In genomic region chr3:107841864-107842263, GRCh38 we compare ENCODE assay signal across 21 cellular contexts.
"Had no signal": no experiment of that assay in that cellular context is flagged by ENCODE, and none has a peak within 500 bp of the region (broad histone marks: within the 10 kb centered on the region; RNA-seq: fewer than 3 reads in every experiment).

No MANE protein-coding gene starts in this region.

- H3K9me3 ChIP-seq: sigmoid colon, stomach, thoracic aorta, transverse colon had no signal

- H3K4me1 Mint-ChIP-seq: immature natural killer cell; naive thymus-derived CD4-positive, alpha-beta T cell had no signal

- H3K4me3 Mint-ChIP-seq: immature natural killer cell; naive thymus-derived CD4-positive, alpha-beta T cell; nephron progenitor cell had no signal

- H3K4me1 ChIP-seq: transverse colon had no signal

- H3K27ac Mint-ChIP-seq: immature natural killer cell; naive thymus-derived CD4-positive, alpha-beta T cell; nephron progenitor cell had no signal

- H3K4me3 ChIP-seq: dorsolateral prefrontal cortex, lung, sigmoid colon, stomach, thoracic aorta, transverse colon had no signal

- H3K9me3 Mint-ChIP-seq: immature natural killer cell; naive thymus-derived CD4-positive, alpha-beta T cell; nephron progenitor cell had no signal

- DNase-seq: cortex of kidney; dorsolateral prefrontal cortex; effector CD8-positive, alpha-beta T cell; foreskin fibroblast; immature natural killer cell; left colon; left ventricle myocardium superior; mesenchymal stem cell; naive thymus-derived CD4-positive, alpha-beta T cell; nephron progenitor cell; posterior cingulate gyrus; sigmoid colon; small intestine; stimulated activated CD4-positive, alpha-beta T cell treated with anti-CD3 and anti-CD28 coated beads, Interleukin-12 subunit alpha, Interleukin-12 subunit beta, amount 100 ng/mL, for 4 hours; stimulated activated naive CD4-positive, alpha-beta T cell; stomach; substantia nigra; transverse colon had no signal

- H3K36me3 Mint-ChIP-seq: immature natural killer cell; naive thymus-derived CD4-positive, alpha-beta T cell had no signal

- H3K36me3 ChIP-seq: sigmoid colon, stomach, thoracic aorta, transverse colon had no signal

- ATAC-seq: esophagus mucosa; left colon; left ventricle myocardium superior; naive thymus-derived CD4-positive, alpha-beta T cell had no signal
